In genomic region chr2:145744541-145745386, GRCh38 we compare ENCODE assay signal across 8 cellular contexts.
A peak's percentile ranks its signal among the peaks of the same experiment; 100 is the strongest.
DNase-seq lines count a peak whose midpoint lies in the region; ATAC-seq, FAIRE-seq and TF ChIP-seq lines count a peak whose summit lies in the region.

No MANE protein-coding gene starts in this region.

- no peak overlapping the region for H3K4me3 ChIP-seq in BLaER1
- no peak overlapping the region for H3K4me3 ChIP-seq in small intestine (ENCODE audit: low read depth in 1 of 2, low read length in 2 of 2)
- no peak overlapping the region for H3K4me3 ChIP-seq in gastroesophageal sphincter

- no peaks in the 10 kb centered on the region for H3K27me3 Mint-ChIP-seq in mesothelial cell of epicardium (ENCODE audit: low read depth)

- H3K27ac Mint-ChIP-seq in mesothelial cell of epicardium: no peak overlapping the region

- peak overlapping the region; percentile 39 for H3K4me2 ChIP-seq in BLaER1

- ATAC-seq in HG03460 (IDR thresholded peaks at IDR 0.05; ENCODE audit: unreplicated experiment): peak; percentile 70
- no peak for ATAC-seq in gastroesophageal sphincter

- DNase-seq in GM20000 (ENCODE audit: low spot score): peak; percentile 10
- DNase-seq in dedifferentiated amniotic fluid mesenchymal stem cell (ENCODE audit: extremely low spot score): peak; percentile 58
- DNase-seq in mesothelial cell of epicardium (ENCODE audit: low spot score in 2 of 2, unreplicated experiment in 2 of 2): no peak
- DNase-seq in NCI-H2227 treated with DMSO at 0.1 percent for 48 hours (lab: John Stamatoyannopoulos, UW): no peak
- no peak for DNase-seq in small intestine

- no peak for TF ChIP-seq EP300 in gastroesophageal sphincter (IDR thresholded peaks at IDR 0.05)

- peaks cover 8% of the 10 kb centered on the region for H3K4me1 Mint-ChIP-seq in mesothelial cell of epicardium

- peaks cover 54% of the 10 kb centered on the region for H3K4me1 ChIP-seq in BLaER1
- no peaks in the 10 kb centered on the region for H3K4me1 ChIP-seq in small intestine (ENCODE audit: control insufficient read depth in 2 of 2, insufficient read depth in 1 of 2, low read depth in 1 of 2, low read length in 1 of 2)
- peaks cover 0 to 8% (median 0%) of the 10 kb centered on the region in 3 donors for H3K4me1 ChIP-seq in gastroesophageal sphincter

- H3K36me3 ChIP-seq in BLaER1 (no peaks in the 10 kb centered on the region), small intestine (ENCODE audit: control insufficient read depth in 2 of 2, insufficient read depth in 2 of 2, low read length in 2 of 2) (no peaks in the 10 kb centered on the region), gastroesophageal sphincter (no peaks in the 10 kb centered on the region)

- no peak for TF ChIP-seq POLR2A in gastroesophageal sphincter (IDR thresholded peaks at IDR 0.05)

- no peak overlapping the region for H3K4me3 Mint-ChIP-seq in mesothelial cell of epicardium

- peaks cover 9% of the 10 kb centered on the region for H3K9me3 Mint-ChIP-seq in mesothelial cell of epicardium

- no peaks in the 10 kb centered on the region for H3K36me3 Mint-ChIP-seq in mesothelial cell of epicardium

- H3K27ac ChIP-seq in BLaER1 (peak overlapping the region; percentile 3; the same call in 1 of the 2 replicates), small intestine (ENCODE audit: low read depth in 1 of 2, low read length in 1 of 2) (no peak overlapping the region), gastroesophageal sphincter (no peak overlapping the region)

- no peak overlapping the region for H3K9ac ChIP-seq in BLaER1

- no peaks in the 10 kb centered on the region for H3K27me3 ChIP-seq in BLaER1
- no peaks in the 10 kb centered on the region for H3K27me3 ChIP-seq in small intestine (ENCODE audit: control insufficient read depth in 2 of 2, insufficient read depth in 2 of 2, low read length in 2 of 2)
- no peaks in the 10 kb centered on the region for H3K27me3 ChIP-seq in gastroesophageal sphincter

- no peaks in the 10 kb centered on the region for H4K20me1 ChIP-seq in BLaER1

- 58 to 69% (median 69%) methylated on average over 4 of the region's 4 CpGs for WGBS in small intestine, 3 donors
- whole genome bisulfite sequencing in gastroesophageal sphincter (ENCODE audit: low coverage in 1 of 2), 2 donors: 57 to 69% methylated on average over 4 of the region's 4 CpGs

- H3K9me3 ChIP-seq in BLaER1: no peaks in the 10 kb centered on the region
- no peaks in the 10 kb centered on the region for H3K9me3 ChIP-seq in small intestine (ENCODE audit: control insufficient read depth, low read depth)
- no peaks in the 10 kb centered on the region for H3K9me3 ChIP-seq in gastroesophageal sphincter

- no peak for TF ChIP-seq CTCF in GM20000 (IDR thresholded peaks at IDR 0.05; ENCODE audit: extremely low read depth, missing control alignments)
- TF ChIP-seq CTCF in mesothelial cell of epicardium (IDR thresholded peaks at IDR 0.05; ENCODE audit: unreplicated experiment): no peak
- no peak for TF ChIP-seq CTCF in gastroesophageal sphincter (IDR thresholded peaks at IDR 0.05)

- FAIRE-seq in small intestine (lab: Jason Lieb, UNC): no peak

Comparison
In these comparisons a context has a peak if more than half of its experiments do, and no peak if none do; other contexts are left out.
1. DNase-seq: peak in GM20000 (single experiment) and dedifferentiated amniotic fluid mesenchymal stem cell (single experiment); none in mesothelial cell of epicardium (0 of 2), NCI-H2227 treated with DMSO at 0.1 percent for 48 hours (single experiment) and small intestine (single experiment).